8 cellular contexts compared by ENCODE assay signal in the genomic region with DNA sequence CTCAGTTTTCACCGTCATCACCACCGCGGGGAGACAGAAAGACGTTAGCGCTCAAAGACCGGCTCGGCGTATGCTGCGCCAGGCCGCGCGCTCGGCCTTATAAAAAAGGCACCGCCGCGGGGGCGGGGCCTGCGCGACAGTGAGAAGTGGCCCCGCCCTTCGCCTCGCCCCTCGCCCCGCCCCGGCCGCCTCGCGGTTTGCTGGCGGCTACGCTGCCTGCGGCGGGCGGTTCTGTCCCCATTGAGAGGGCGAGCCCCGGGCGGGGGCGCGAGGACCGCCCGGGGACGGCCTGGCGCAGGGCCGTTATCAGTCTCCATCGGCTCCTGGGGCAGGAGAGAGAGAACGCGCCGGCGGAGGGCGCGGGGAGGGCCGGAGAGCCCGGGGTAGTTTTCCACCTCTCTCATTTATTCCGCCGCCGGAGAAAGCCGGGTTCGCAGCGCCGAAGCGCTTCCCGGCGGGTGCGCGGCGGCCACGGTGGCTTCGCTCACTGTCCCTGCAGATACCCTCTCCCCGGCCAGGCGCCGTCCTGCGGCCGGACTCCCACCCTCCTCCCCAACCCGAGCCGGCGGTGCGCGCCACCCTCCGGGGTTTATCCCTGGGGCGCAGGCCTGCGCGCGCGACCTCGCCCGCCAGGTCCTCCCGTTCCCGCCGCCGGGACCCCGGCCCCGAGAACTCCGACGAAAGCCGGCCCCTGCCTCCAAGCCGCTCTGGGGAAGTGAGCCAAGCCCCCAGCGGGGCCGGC.
DNase-seq lines count a peak whose midpoint lies in the region; ATAC-seq and TF ChIP-seq lines count a peak whose summit lies in the region.

No MANE protein-coding gene starts in this region.

- no peak for TF ChIP-seq CTCF in liver (IDR thresholded peaks at IDR 0.05; ENCODE audit: low read depth, low read length, missing input control)

- H3K9me3 ChIP-seq in BLaER1, result no peaks in the 10 kb centered on the region
- H3K9me3 ChIP-seq in liver (ENCODE audit: control insufficient read depth in 4 of 4, low read length in 3 of 4), result no peaks in the 10 kb centered on the region

- H3K4me3 ChIP-seq in BLaER1, result peak overlapping the region; percentile 89
- peak overlapping the region; percentile 70 to 89 (median 87) for H3K4me3 ChIP-seq in liver (ENCODE audit: low read depth in 1 of 3, low read length in 3 of 3)

- under 1% methylated on average over 97 of the region's 97 CpGs for WGBS in liver

- H3K27ac ChIP-seq in BLaER1 (peak overlapping the region; percentile 83), liver (ENCODE audit: low read depth in 1 of 2, low read length in 2 of 2) (peak overlapping the region; percentile 96 to 98)

- H3K4me2 ChIP-seq in BLaER1, result peak overlapping the region; percentile 95

- peaks cover 38% of the 10 kb centered on the region for H4K20me1 ChIP-seq in BLaER1

- H3K4me1 ChIP-seq in BLaER1 (peaks cover 65% of the 10 kb centered on the region), liver (ENCODE audit: control insufficient read depth in 4 of 4, insufficient read depth in 4 of 4, low read length in 3 of 4) (peaks cover 1 to 26% (median 11%) of the 10 kb centered on the region in 4 donors)

- peak; percentile 6 to 55 for TF ChIP-seq RAD21 in liver (IDR thresholded peaks at IDR 0.05)

- H3K36me3 ChIP-seq in BLaER1, result peaks cover 34% of the 10 kb centered on the region
- H3K36me3 ChIP-seq in liver (ENCODE audit: control insufficient read depth in 4 of 4, insufficient read depth in 3 of 4, low read depth in 1 of 4, low read length in 3 of 4), result peaks cover 9 to 32% (median 29%) of the 10 kb centered on the region in 4 donors

- peak; percentile 69 for ATAC-seq in HG03442 (IDR thresholded peaks at IDR 0.05; ENCODE audit: unreplicated experiment)

- H3K27me3 ChIP-seq in BLaER1 (peaks cover 10% of the 10 kb centered on the region), liver (ENCODE audit: control insufficient read depth in 4 of 4, insufficient read depth in 4 of 4, low read length in 3 of 4) (no peaks in the 10 kb centered on the region)

- H3K9ac ChIP-seq in BLaER1, result peak overlapping the region; percentile 82
- peak overlapping the region; percentile 95 to 97 for H3K9ac ChIP-seq in liver (ENCODE audit: low read depth in 1 of 2, low read length in 2 of 2)

- DNase-seq in GM19240 (ENCODE audit: insufficient read length, low spot score), result peak; percentile 64
- peak; percentile 69 for DNase-seq in NCI-H524 treated with DMSO at 0.1 percent for 48 hours (lab: John Stamatoyannopoulos, UW)
- peak; percentile 91 to 93 for DNase-seq in activated CD4-positive, alpha-beta T cell treated with anti-CD3 and anti-CD28 coated beads, Interleukin-2, amount 50 U/mL, for 24 hours (ENCODE audit: low read depth in 1 of 2, low spot score in 1 of 2)
- peak; percentile 70 for DNase-seq in dedifferentiated amniotic fluid mesenchymal stem cell (ENCODE audit: extremely low spot score)
- peak; percentile 97 for DNase-seq in stimulated activated CD4-positive, alpha-beta T cell treated with anti-CD3 and anti-CD28 coated beads, Interleukin-4, amount 100 ng/mL, for 1 hour

TF ChIP-seq in liver, 16 proteins besides CTCF, POLR2A, EP300 and RAD21:
- TF ChIP-seq, protein P1, sequence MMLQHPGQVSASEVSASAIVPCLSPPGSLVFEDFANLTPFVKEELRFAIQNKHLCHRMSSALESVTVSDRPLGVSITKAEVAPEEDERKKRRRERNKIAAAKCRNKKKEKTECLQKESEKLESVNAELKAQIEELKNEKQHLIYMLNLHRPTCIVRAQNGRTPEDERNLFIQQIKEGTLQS (IDR thresholded peaks at IDR 0.05), result no peak
- TF ChIP-seq, protein P2, sequence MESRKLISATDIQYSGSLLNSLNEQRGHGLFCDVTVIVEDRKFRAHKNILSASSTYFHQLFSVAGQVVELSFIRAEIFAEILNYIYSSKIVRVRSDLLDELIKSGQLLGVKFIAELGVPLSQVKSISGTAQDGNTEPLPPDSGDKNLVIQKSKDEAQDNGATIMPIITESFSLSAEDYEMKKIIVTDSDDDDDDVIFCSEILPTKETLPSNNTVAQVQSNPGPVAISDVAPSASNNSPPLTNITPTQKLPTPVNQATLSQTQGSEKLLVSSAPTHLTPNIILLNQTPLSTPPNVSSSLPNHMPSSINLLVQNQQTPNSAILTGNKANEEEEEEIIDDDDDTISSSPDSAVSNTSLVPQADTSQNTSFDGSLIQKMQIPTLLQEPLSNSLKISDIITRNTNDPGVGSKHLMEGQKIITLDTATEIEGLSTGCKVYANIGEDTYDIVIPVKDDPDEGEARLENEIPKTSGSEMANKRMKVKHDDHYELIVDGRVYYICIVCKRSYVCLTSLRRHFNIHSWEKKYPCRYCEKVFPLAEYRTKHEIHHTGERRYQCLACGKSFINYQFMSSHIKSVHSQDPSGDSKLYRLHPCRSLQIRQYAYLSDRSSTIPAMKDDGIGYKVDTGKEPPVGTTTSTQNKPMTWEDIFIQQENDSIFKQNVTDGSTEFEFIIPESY (IDR thresholded peaks at IDR 0.05), result no peak
- TF ChIP-seq EGR1 (IDR thresholded peaks at IDR 0.05; ENCODE audit: low read depth in 2 of 2) (peak; percentile 44 to 84), HNF4A (conservative IDR thresholded peaks at IDR 0.05) (no peak), FOXA1 (IDR thresholded peaks at IDR 0.05) (peak; percentile 43), TAF1 (conservative IDR thresholded peaks at IDR 0.05) (peak; percentile 99), GABPA (IDR thresholded peaks at IDR 0.05 in 1 of 2, conservative IDR thresholded peaks at IDR 0.05 in 1 of 2) (no peak), JUND (IDR thresholded peaks at IDR 0.05) (no peak), YY1 (IDR thresholded peaks at IDR 0.05) (peak; percentile 63), HNF4G (IDR thresholded peaks at IDR 0.05) (peak; percentile 33), SP1 (IDR thresholded peaks at IDR 0.05) (peak; percentile 55), RXRA (IDR thresholded peaks at IDR 0.05) (no peak), FOXA2 (IDR thresholded peaks at IDR 0.05) (no peak), NR2F2 (IDR thresholded peaks at IDR 0.05) (no peak)
- TF ChIP-seq, protein P3, sequence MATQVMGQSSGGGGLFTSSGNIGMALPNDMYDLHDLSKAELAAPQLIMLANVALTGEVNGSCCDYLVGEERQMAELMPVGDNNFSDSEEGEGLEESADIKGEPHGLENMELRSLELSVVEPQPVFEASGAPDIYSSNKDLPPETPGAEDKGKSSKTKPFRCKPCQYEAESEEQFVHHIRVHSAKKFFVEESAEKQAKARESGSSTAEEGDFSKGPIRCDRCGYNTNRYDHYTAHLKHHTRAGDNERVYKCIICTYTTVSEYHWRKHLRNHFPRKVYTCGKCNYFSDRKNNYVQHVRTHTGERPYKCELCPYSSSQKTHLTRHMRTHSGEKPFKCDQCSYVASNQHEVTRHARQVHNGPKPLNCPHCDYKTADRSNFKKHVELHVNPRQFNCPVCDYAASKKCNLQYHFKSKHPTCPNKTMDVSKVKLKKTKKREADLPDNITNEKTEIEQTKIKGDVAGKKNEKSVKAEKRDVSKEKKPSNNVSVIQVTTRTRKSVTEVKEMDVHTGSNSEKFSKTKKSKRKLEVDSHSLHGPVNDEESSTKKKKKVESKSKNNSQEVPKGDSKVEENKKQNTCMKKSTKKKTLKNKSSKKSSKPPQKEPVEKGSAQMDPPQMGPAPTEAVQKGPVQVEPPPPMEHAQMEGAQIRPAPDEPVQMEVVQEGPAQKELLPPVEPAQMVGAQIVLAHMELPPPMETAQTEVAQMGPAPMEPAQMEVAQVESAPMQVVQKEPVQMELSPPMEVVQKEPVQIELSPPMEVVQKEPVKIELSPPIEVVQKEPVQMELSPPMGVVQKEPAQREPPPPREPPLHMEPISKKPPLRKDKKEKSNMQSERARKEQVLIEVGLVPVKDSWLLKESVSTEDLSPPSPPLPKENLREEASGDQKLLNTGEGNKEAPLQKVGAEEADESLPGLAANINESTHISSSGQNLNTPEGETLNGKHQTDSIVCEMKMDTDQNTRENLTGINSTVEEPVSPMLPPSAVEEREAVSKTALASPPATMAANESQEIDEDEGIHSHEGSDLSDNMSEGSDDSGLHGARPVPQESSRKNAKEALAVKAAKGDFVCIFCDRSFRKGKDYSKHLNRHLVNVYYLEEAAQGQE (IDR thresholded peaks at IDR 0.05), result peak; percentile 96
- TF ChIP-seq, protein P4, sequence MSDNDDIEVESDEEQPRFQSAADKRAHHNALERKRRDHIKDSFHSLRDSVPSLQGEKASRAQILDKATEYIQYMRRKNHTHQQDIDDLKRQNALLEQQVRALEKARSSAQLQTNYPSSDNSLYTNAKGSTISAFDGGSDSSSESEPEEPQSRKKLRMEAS (IDR thresholded peaks at IDR 0.05), result peak; percentile 27

Comparison
In these comparisons a context has a peak if more than half of its experiments do, and no peak if none do; other contexts are left out.
1. Peak in every context shown above with its lines: DNase-seq, ATAC-seq, H3K4me3 ChIP-seq and H3K27ac ChIP-seq.